1 cellular context compared by ENCODE assay signal in genomic region chr20:32359633-32360332, GRCh38.
TF ChIP-seq lines count a peak whose summit lies in the region.

No MANE protein-coding gene starts in this region.

TF ChIP-seq in GM12878, 131 proteins besides CTCF, POLR2A, EP300 and RAD21 (continued from another document):
- TF ChIP-seq RFX5 (IDR thresholded peaks at IDR 0.05; ENCODE audit: low read depth, low read length) (peak; percentile 95), ZNF384 (IDR thresholded peaks at IDR 0.05; ENCODE audit: borderline replicate concordance, low read depth, low read length) (0 out of 2 replicates have a peak, but pooled peaks have one; percentile 4), WRNIP1 (IDR thresholded peaks at IDR 0.05; ENCODE audit: borderline replicate concordance, low read depth, low read length) (0 out of 2 replicates have a peak, but pooled peaks have one; percentile 82), POLR2AphosphoS5 (IDR thresholded peaks at IDR 0.05; ENCODE audit: low read length) (no peak)
